ENCODE assay signal across 25 cellular contexts in the genomic region with DNA sequence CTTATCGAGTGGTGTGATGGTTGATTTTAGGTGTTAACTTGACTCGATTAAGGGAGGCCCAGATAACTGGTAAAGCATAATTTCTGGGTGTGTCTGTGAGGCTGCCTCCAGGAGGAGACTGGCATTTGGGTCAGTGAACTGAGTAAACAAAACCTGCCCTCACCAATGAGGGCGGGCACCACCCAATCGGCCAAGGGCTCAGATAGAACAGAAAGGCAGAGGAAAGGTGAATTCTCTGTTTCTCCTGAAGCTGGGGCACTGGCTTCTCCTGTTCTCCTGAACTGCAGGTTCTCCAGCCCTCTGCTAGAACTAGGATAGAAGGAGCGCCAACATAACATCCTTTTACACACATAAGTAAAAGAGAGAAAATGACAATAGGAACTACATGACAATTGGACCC.
"Had no signal": no experiment of that assay in that cellular context is flagged by ENCODE, and none has a peak within 500 bp of the region (broad histone marks: within the 10 kb centered on the region; RNA-seq: fewer than 3 reads in every experiment).

No MANE protein-coding gene starts in this region.

- H3K4me3 ChIP-seq: coronary artery, esophagus muscularis mucosa, gastroesophageal sphincter, heart left ventricle, hepatocyte, left ventricle myocardium inferior, lower lobe of right lung, prostate gland, right atrium auricular region, sigmoid colon, testis, tibial artery, upper lobe of left lung had no signal

- H2AFZ ChIP-seq: hepatocyte had no signal

- DNase-seq: dermis blood vessel endothelial cell; effector memory CD4-positive, alpha-beta T cell; heart left ventricle; kidney; left ventricle myocardium inferior; lower lobe of right lung; naive B cell; sigmoid colon; stimulated activated CD4-positive, alpha-beta T cell treated with anti-CD3 and anti-CD28 coated beads, Interleukin-2, amount 100 ng/mL, for 24 hours; stimulated activated CD4-positive, alpha-beta T cell treated with anti-CD3 and anti-CD28 coated beads, Interleukin-4, amount 100 ng/mL, for 24 hours; stimulated activated naive CD4-positive, alpha-beta T cell treated with Interleukin-2 at 50 U/mL for 16 hours; substantia nigra; testis; tibial artery; upper lobe of left lung had no signal

- H3K9me3 ChIP-seq: esophagus muscularis mucosa, gastroesophageal sphincter, heart left ventricle, left ventricle myocardium inferior, lower lobe of right lung, neutrophil, prostate gland, right atrium auricular region, sigmoid colon, testis, tibial artery, upper lobe of left lung had no signal

- H3K36me3 ChIP-seq: esophagus muscularis mucosa, gastroesophageal sphincter, heart left ventricle, left ventricle myocardium inferior, lower lobe of right lung, neutrophil, prostate gland, right atrium auricular region, sigmoid colon, tibial artery, upper lobe of left lung had no signal

- H3K79me2 ChIP-seq: hepatocyte had no signal

- H3K4me1 ChIP-seq: foreskin keratinocyte, left ventricle myocardium inferior, sigmoid colon, testis had no signal

- ATAC-seq: gastroesophageal sphincter; heart left ventricle; lower lobe of right lung; natural killer cell treated with Interleukin-12 subunit alpha and Interleukin-12 subunit beta and Interleukin-15 and Interleukin-18, amount 100 ng/mL, for 72 hours; stimulated activated effector memory CD8-positive, alpha-beta T cell treated with anti-CD3 and anti-CD28 coated beads, Interleukin-12 subunit alpha, Interleukin-12 subunit beta, amount 100 ng/mL, for 72 hours had no signal

- H3K27ac ChIP-seq: coronary artery, esophagus muscularis mucosa, foreskin keratinocyte, gastroesophageal sphincter, heart left ventricle, hepatocyte, left ventricle myocardium inferior, lower lobe of right lung, neutrophil, prostate gland, right atrium auricular region, sigmoid colon, testis, upper lobe of left lung had no signal

- H3K27me3 ChIP-seq: esophagus muscularis mucosa, gastroesophageal sphincter, heart left ventricle, hepatocyte, neutrophil, right atrium auricular region, sigmoid colon, testis, tibial artery, upper lobe of left lung had no signal

- H3K4me2 ChIP-seq: hepatocyte had no signal
